Comparison of ENCODE assay signal across 7 cellular contexts in genomic region chr10:68828083-68828601, GRCh38. TPM values are rescaled to one million over a fixed set of nuclear protein-coding genes. Genes with fewer than 3 reads are reported as not detected.
DNase-seq lines count a peak whose midpoint lies in the region; ATAC-seq and TF ChIP-seq lines count a peak whose summit lies in the region.
"Not testable (repeated sequence)": the region's sequence is repeated elsewhere in the genome, so short reads cannot be mapped to it uniquely, and the experiment has no call there.

No MANE protein-coding gene starts in this region.

- DNase-seq in NCI-H2227 (lab: John Stamatoyannopoulos, UW; ENCODE audit: unreplicated experiment) (peak; percentile 10), iris pigment epithelial cell (ENCODE audit: low read depth) (peak; percentile 14)
- DNase-seq in activated CD8-positive, alpha-beta memory T cell treated with anti-CD3 and anti-CD28 coated beads for 24 hours = peak; percentile 67
- DNase-seq in coronary artery (ENCODE audit: low spot score); psoas muscle: not testable (repeated sequence)

- TF ChIP-seq CTCF in coronary artery (IDR thresholded peaks at IDR 0.05); psoas muscle (IDR thresholded peaks at IDR 0.05): not testable (repeated sequence)

- not testable (repeated sequence) for H3K27ac ChIP-seq in coronary artery, psoas muscle

- H3K4me1 ChIP-seq in psoas muscle = not testable (repeated sequence)

- ATAC-seq in GM18502 (IDR thresholded peaks at IDR 0.05; ENCODE audit: poor library complexity, unreplicated experiment) (peak; percentile 51), HG02678 (IDR thresholded peaks at IDR 0.05; ENCODE audit: unreplicated experiment) (peak; percentile 46), psoas muscle (peak; percentile 44 to 70 (median 60))

- H3K4me3 ChIP-seq in coronary artery (peak overlapping the region; percentile 71), psoas muscle (peak overlapping the region; percentile 61)

- 1% methylated on average over 25 to 29 of the region's 59 CpGs for WGBS in psoas muscle, 3 donors

- intact Hi-C loops in psoas muscle (cut with DNase I) = not testable (repeated sequence)

- not testable (repeated sequence) for H3K9me3 ChIP-seq in psoas muscle

- not testable (repeated sequence) for H3K36me3 ChIP-seq in psoas muscle (ENCODE audit: insufficient read depth in 1 of 2, low read depth in 1 of 2)

- not testable (repeated sequence) for H3K27me3 ChIP-seq in psoas muscle (ENCODE audit: insufficient read depth in 3 of 3, low read length in 2 of 3)

RNA-seq across cellular contexts. Expression of gene STOX1, which starts 0.8 kb away (rescaled TPM):
- 1 to 10 TPM in 2 of 4 donors, under 1 TPM in 2; 0.30 to 2.4 (median 1.2) TPM for total RNA-seq in psoas muscle
- polyA plus RNA-seq in psoas muscle = 1 to 10 TPM in 1 of 3 donors, under 1 TPM in 2; 0.14 to 1.1 (median 0.49) TPM
